Comparison of ENCODE assay signal across 1 cellular context in genomic region chr2:98685930-98686887, GRCh38.
TF ChIP-seq lines count a peak whose summit lies in the region.

No MANE protein-coding gene starts in this region.

TF ChIP-seq in SK-N-SH, 30 proteins besides CTCF, POLR2A, EP300 and RAD21 (continued from another document):
- TF ChIP-seq TCF12 (IDR thresholded peaks at IDR 0.05), result no peak
- TF ChIP-seq EZH2phosphoT487 (IDR thresholded peaks at IDR 0.05; ENCODE audit: borderline replicate concordance, low read depth), result no peak
- TF ChIP-seq CHD2 (IDR thresholded peaks at IDR 0.05; ENCODE audit: low read length, partially characterized antibody), result no peak
- TF ChIP-seq TEAD4 (IDR thresholded peaks at IDR 0.05; ENCODE audit: borderline replicate concordance, insufficient read depth), result no peak
- TF ChIP-seq FOXM1 (IDR thresholded peaks at IDR 0.05; ENCODE audit: low read depth), result no peak
- no peak for TF ChIP-seq PBX3 (IDR thresholded peaks at IDR 0.05)
- TF ChIP-seq RXRA (IDR thresholded peaks at IDR 0.05; ENCODE audit: borderline replicate concordance, low read depth), result no peak
- no peak for TF ChIP-seq POLR2AphosphoS5 (IDR thresholded peaks at IDR 0.05; ENCODE audit: low read depth, low read length)
- TF ChIP-seq ELF1 (IDR thresholded peaks at IDR 0.05), result no peak
- no peak for TF ChIP-seq IRF3 (IDR thresholded peaks at IDR 0.05; ENCODE audit: low read depth, low read length)
- no peak for TF ChIP-seq RFX5 (IDR thresholded peaks at IDR 0.05; ENCODE audit: low read length)
- no peak for TF ChIP-seq RCOR1 (IDR thresholded peaks at IDR 0.05; ENCODE audit: low read length)
- no peak for TF ChIP-seq GABPA (IDR thresholded peaks at IDR 0.05; ENCODE audit: low read depth)
